ENCODE assay signal across 12 cellular contexts in genomic region chr3:61725851-61726333, GRCh38.
DNase-seq lines count a peak whose midpoint lies in the region; ATAC-seq and TF ChIP-seq lines count a peak whose summit lies in the region.
"Had no signal": no experiment of that assay in that cellular context is flagged by ENCODE, and none has a peak within 500 bp of the region (broad histone marks: within the 10 kb centered on the region; RNA-seq: fewer than 3 reads in every experiment).

No MANE protein-coding gene starts in this region.

- H3K4me3 ChIP-seq in right atrium auricular region (no peak overlapping the region), skeletal muscle cell (ENCODE audit: low read depth, low read length) (no peak overlapping the region)
- H3K4me3 ChIP-seq: SJSA1 had no signal

- H3K4me3 Mint-ChIP-seq in T-cell: no peak overlapping the region

- H3K27me3 Mint-ChIP-seq in T-cell: peaks cover 0 to 4% of the 10 kb centered on the region in 2 donors

- no peak for TF ChIP-seq CTCF in right atrium auricular region (IDR thresholded peaks at IDR 0.05)

- H3K9me3 Mint-ChIP-seq in T-cell: no peaks in the 10 kb centered on the region

- H3K4me1 Mint-ChIP-seq in T-cell: no peaks in the 10 kb centered on the region

- H3K27me3 ChIP-seq in right atrium auricular region: no peaks in the 10 kb centered on the region
- H3K27me3 ChIP-seq: SJSA1 had no signal

- no peaks in the 10 kb centered on the region for H3K36me3 Mint-ChIP-seq in T-cell

- no peak overlapping the region for H3K27ac Mint-ChIP-seq in T-cell

- CTCF ChIA-PET in HEK293T (lab: Yijun Ruan, JAX): no interaction called here
- CTCF ChIA-PET in T-cell (lab: Charles Lee): no interaction called here

- ATAC-seq in T-cell (replicated peaks in 1 of 4) (no peak), GM19463 (IDR thresholded peaks at IDR 0.05; ENCODE audit: unreplicated experiment) (no peak)

- H3K9me3 ChIP-seq in right atrium auricular region: no peaks in the 10 kb centered on the region
- H3K9me3 ChIP-seq: SJSA1 had no signal

- POLR2A ChIA-PET in HEK293T (lab: Yijun Ruan, JAX): no interaction called here
- POLR2A ChIA-PET in T-cell (lab: Charles Lee): no interaction called here

- peak; percentile 12 for DNase-seq in HEK293T (ENCODE audit: extremely low spot score)
- DNase-seq in amniotic epithelial cell (ENCODE audit: low read depth): peak; percentile 91
- no peak for DNase-seq in right atrium auricular region (ENCODE audit: low spot score)
- DNase-seq in skeletal muscle cell (ENCODE audit: low read depth): peak; percentile 24
- no peak for DNase-seq in T-cell
- no peak for DNase-seq in NCI-H1930 (lab: John Stamatoyannopoulos, UW)
- no peak for DNase-seq in NCI-H2171 (lab: John Stamatoyannopoulos, UW)
- DNase-seq: anterior cingulate cortex, NCI-H146, posterior cingulate gyrus had no signal

- peak overlapping the region; percentile 44 to 47 for H3K27ac ChIP-seq in right atrium auricular region
- H3K27ac ChIP-seq: SJSA1 had no signal

- peaks cover 0 to 23% of the 10 kb centered on the region in 2 donors for H3K4me1 ChIP-seq in right atrium auricular region
- H3K4me1 ChIP-seq: SJSA1 had no signal

- no peaks in the 10 kb centered on the region for H3K36me3 ChIP-seq in right atrium auricular region
- H3K36me3 ChIP-seq: SJSA1 had no signal

TF ChIP-seq in HEK293T, 16 proteins besides CTCF, POLR2A, EP300 and RAD21:
- TF ChIP-seq FOXM1 (IDR thresholded peaks at IDR 0.05; ENCODE audit: borderline replicate concordance): no peak
- peak; percentile 84 for TF ChIP-seq PKNOX1 (IDR thresholded peaks at IDR 0.05)

Comparison
In these comparisons a context has a peak if more than half of its experiments do, and no peak if none do; other contexts are left out.
1. DNase-seq: peak in HEK293T (single experiment), amniotic epithelial cell (single experiment) and skeletal muscle cell (single experiment); none in right atrium auricular region (single experiment), T-cell (0 of 34), NCI-H1930 (0 of 2) and NCI-H2171 (single experiment).